In genomic region chr10:70562036-70562710, GRCh38 we compare ENCODE assay signal across 32 cellular contexts. TPM values are rescaled to one million over a fixed set of nuclear protein-coding genes. Genes with fewer than 3 reads are reported as not detected.
DNase-seq lines count a peak whose midpoint lies in the region.
"Had no signal": no experiment of that assay in that cellular context is flagged by ENCODE, and none has a peak within 500 bp of the region (broad histone marks: within the 10 kb centered on the region; RNA-seq: fewer than 3 reads in every experiment).

No MANE protein-coding gene starts in this region.

- H2BK5ac ChIP-seq in neuronal stem cell (ENCODE audit: low read length) = peak overlapping the region; percentile 70

- H3K27ac ChIP-seq in BLaER1 = peak overlapping the region; percentile 79
- H3K27ac ChIP-seq in neuronal stem cell (replicated peaks; ENCODE audit: low read length) = no peak overlapping the region
- no peak overlapping the region for H3K27ac ChIP-seq in Karpas-422 (ENCODE audit: low read length)
- H3K27ac ChIP-seq: breast epithelium, coronary artery, GM23248, PC-9 had no signal

- DNase-seq in MV-4-11 (lab: John Stamatoyannopoulos, UW) = peak; percentile 51
- DNase-seq in neuronal stem cell (ENCODE audit: low spot score) = no peak
- DNase-seq in stimulated activated CD4-positive, alpha-beta T cell treated with anti-CD3 and anti-CD28 coated beads, Interleukin-2, amount 100 ng/mL, for 24 hours = no peak
- no peak for DNase-seq in NCI-H1694 treated with DMSO at 0.1 percent for 48 hours (lab: John Stamatoyannopoulos, UW)
- no peak for DNase-seq in Karpas-422
- no peak for DNase-seq in NCI-H2227 treated with DMSO at 0.1 percent for 48 hours (lab: John Stamatoyannopoulos, UW)
- DNase-seq: activated CD4-positive, alpha-beta T cell treated with anti-CD3 and anti-CD28 coated beads, Interleukin-2, amount 50 U/mL, for 1 hour; activated naive CD4-positive, alpha-beta T cell treated with anti-CD3 and anti-CD28 coated beads for 36 hours; amniotic stem cell; CD4-positive, CD25-positive, alpha-beta regulatory T cell; GM23248; HFFc6; hypothalamus; immature natural killer cell; KG1; left ventricle myocardium superior; naive B cell; NCI-H1436 treated with DMSO at 0.1 percent for 48 hours; NCI-H510A; PC-9; SIG-M5; T1000; upper lobe of left lung had no signal

- H3K79me2 ChIP-seq in Karpas-422 (ENCODE audit: low read length) = no peaks in the 10 kb centered on the region

- peaks cover 72% of the 10 kb centered on the region for H3K4me1 Mint-ChIP-seq in dendritic cell treated with granulocyte-macrophage colony-stimulating factor and Interleukin-4, amounts not matched to agents 40 ng/mL and 50 ng/mL, for 4 days (ENCODE audit: low read depth)

- H3K14ac ChIP-seq in neuronal stem cell (ENCODE audit: low read length) = no peak overlapping the region

- H3K36me3 ChIP-seq in BLaER1 (peaks cover 32% of the 10 kb centered on the region), neuronal stem cell (replicated peaks in 1 of 2; ENCODE audit: control insufficient read depth in 2 of 2, insufficient read depth in 2 of 2, low read length in 2 of 2) (no peaks in the 10 kb centered on the region), Karpas-422 (ENCODE audit: insufficient read depth, low read length) (peaks cover under 1% of the 10 kb centered on the region; the same call in 1 of the 2 replicates)
- H3K36me3 ChIP-seq: breast epithelium had no signal

- no peaks in the 10 kb centered on the region for H3K9me3 Mint-ChIP-seq in dendritic cell treated with granulocyte-macrophage colony-stimulating factor and Interleukin-4, amounts not matched to agents 40 ng/mL and 50 ng/mL, for 4 days
- H3K9me3 Mint-ChIP-seq: activated naive CD4-positive, alpha-beta T cell treated with anti-CD3 and anti-CD28 coated beads for 36 hours; activated T-helper 1 cell treated with anti-CD3 and anti-CD28 coated beads, Interleukin-12 subunit alpha, Interleukin-12 subunit beta, Interleukin-2, Interleukin-4 antibody, amounts not matched to agents 30 ng/mL and 10 ng/mL and 1 ng/mL, durations not matched to agents 14 hours and 24 hours and 36 hours; CD4-positive, CD25-positive, alpha-beta regulatory T cell; HFFc6; immature natural killer cell; mesothelial cell of epicardium; naive B cell had no signal

- no peak overlapping the region for H2AK5ac ChIP-seq in neuronal stem cell (ENCODE audit: low read depth, low read length)

- no peak overlapping the region for H2BK12ac ChIP-seq in neuronal stem cell (ENCODE audit: low read length)

- H3K4me3 Mint-ChIP-seq in dendritic cell treated with granulocyte-macrophage colony-stimulating factor and Interleukin-4, amounts not matched to agents 40 ng/mL and 50 ng/mL, for 4 days = peak overlapping the region; percentile 22
- H3K4me3 Mint-ChIP-seq: activated naive CD4-positive, alpha-beta T cell treated with anti-CD3 and anti-CD28 coated beads for 36 hours; activated T-helper 1 cell treated with anti-CD3 and anti-CD28 coated beads, Interleukin-12 subunit alpha, Interleukin-12 subunit beta, Interleukin-2, Interleukin-4 antibody, amounts not matched to agents 30 ng/mL and 10 ng/mL and 1 ng/mL, durations not matched to agents 14 hours and 24 hours and 36 hours; CD4-positive, CD25-positive, alpha-beta regulatory T cell; HFFc6; mesothelial cell of epicardium; naive B cell had no signal

- peak overlapping the region; percentile 17 for H3K23ac ChIP-seq in neuronal stem cell (ENCODE audit: low read depth, low read length, poor library complexity)

- H3K9me2 ChIP-seq in Karpas-422 (replicated peaks; ENCODE audit: insufficient read depth, low read length) = no peaks in the 10 kb centered on the region

- H4K20me1 ChIP-seq in BLaER1 (peaks cover 47% of the 10 kb centered on the region; the same call in 1 of the 2 replicates), Karpas-422 (ENCODE audit: insufficient read depth, low read depth, low read length) (no peaks in the 10 kb centered on the region)

- H3K9me3 ChIP-seq in BLaER1 (no peaks in the 10 kb centered on the region), neuronal stem cell (replicated peaks in 1 of 2; ENCODE audit: control insufficient read depth in 2 of 2, insufficient read depth in 1 of 2, low read depth in 1 of 2, low read length in 2 of 2) (no peaks in the 10 kb centered on the region), Karpas-422 (ENCODE audit: low read length) (no peaks in the 10 kb centered on the region)
- H3K9me3 ChIP-seq: breast epithelium, esophagus muscularis mucosa, gastroesophageal sphincter, upper lobe of left lung had no signal

- H3K27me3 Mint-ChIP-seq in dendritic cell treated with granulocyte-macrophage colony-stimulating factor and Interleukin-4, amounts not matched to agents 40 ng/mL and 50 ng/mL, for 4 days = peaks cover 40% of the 10 kb centered on the region

- H3K4me1 ChIP-seq in BLaER1 = peaks cover 97% of the 10 kb centered on the region
- peaks cover 0 to 9% of the 10 kb centered on the region in 2 donors for H3K4me1 ChIP-seq in neuronal stem cell (ENCODE audit: control insufficient read depth in 2 of 2, insufficient read depth in 1 of 2, low read depth in 1 of 2, low read length in 2 of 2)
- H3K4me1 ChIP-seq in Karpas-422 (ENCODE audit: low read length) = peaks cover 13% of the 10 kb centered on the region
- H3K4me1 ChIP-seq: breast epithelium had no signal

- peak overlapping the region; percentile 43; the same call in 1 of the 2 replicates for H3K9ac ChIP-seq in BLaER1
- no peak overlapping the region for H3K9ac ChIP-seq in neuronal stem cell (ENCODE audit: low read depth, low read length, poor library complexity)
- H3K9ac ChIP-seq in Karpas-422 (ENCODE audit: low read length) = no peak overlapping the region
- H3K9ac ChIP-seq: GM23248 had no signal

- H3K4ac ChIP-seq in neuronal stem cell (ENCODE audit: low read length) = no peak overlapping the region

- peak overlapping the region; percentile 9 for H3K27ac Mint-ChIP-seq in dendritic cell treated with granulocyte-macrophage colony-stimulating factor and Interleukin-4, amounts not matched to agents 40 ng/mL and 50 ng/mL, for 4 days
- H3K27ac Mint-ChIP-seq: activated naive CD4-positive, alpha-beta T cell treated with anti-CD3 and anti-CD28 coated beads for 36 hours; activated T-helper 1 cell treated with anti-CD3 and anti-CD28 coated beads, Interleukin-12 subunit alpha, Interleukin-12 subunit beta, Interleukin-2, Interleukin-4 antibody, amounts not matched to agents 30 ng/mL and 10 ng/mL and 1 ng/mL, durations not matched to agents 14 hours and 24 hours and 36 hours; HFFc6; mesothelial cell of epicardium had no signal

- H3K27me3 ChIP-seq in BLaER1 (no peaks in the 10 kb centered on the region), neuronal stem cell (ENCODE audit: control insufficient read depth in 3 of 3, insufficient read depth in 3 of 3, low read depth in 1 of 3, low read length in 3 of 3) (no peaks in the 10 kb centered on the region), Karpas-422 (ENCODE audit: low read length) (no peaks in the 10 kb centered on the region)
- H3K27me3 ChIP-seq: breast epithelium, esophagus muscularis mucosa, gastroesophageal sphincter, upper lobe of left lung had no signal

- no peaks in the 10 kb centered on the region for H3K79me1 ChIP-seq in neuronal stem cell (ENCODE audit: low read depth, low read length)

- peak overlapping the region; percentile 57 for H4K91ac ChIP-seq in neuronal stem cell (ENCODE audit: low read depth, low read length, poor library complexity)

- no CpG with 5 or more reads among the region's 12 CpGs for WGBS in neuronal stem cell (ENCODE audit: extremely low coverage in 2 of 2, insufficient read length in 2 of 2, insufficient replicate concordance in 1 of 2), 2 donors

- no peak overlapping the region for H2BK120ac ChIP-seq in neuronal stem cell (ENCODE audit: low read depth, low read length)

- no peak overlapping the region for H3K4me3 ChIP-seq in BLaER1
- H3K4me3 ChIP-seq in neuronal stem cell (ENCODE audit: low read length in 2 of 2) = no peak overlapping the region
- no peak overlapping the region for H3K4me3 ChIP-seq in Karpas-422 (ENCODE audit: low read length)
- H3K4me3 ChIP-seq: breast epithelium, coronary artery, esophagus muscularis mucosa, gastroesophageal sphincter, GM23248, PC-9, skin epidermis, upper lobe of left lung had no signal

- peak overlapping the region; percentile 3 for H4K8ac ChIP-seq in neuronal stem cell (ENCODE audit: low read depth, low read length)

- H3K18ac ChIP-seq in neuronal stem cell (ENCODE audit: low read length) = peak overlapping the region; percentile 72

- H3K36me3 Mint-ChIP-seq in dendritic cell treated with granulocyte-macrophage colony-stimulating factor and Interleukin-4, amounts not matched to agents 40 ng/mL and 50 ng/mL, for 4 days (ENCODE audit: low read depth) = no peaks in the 10 kb centered on the region
- H3K36me3 Mint-ChIP-seq: CD4-positive, CD25-positive, alpha-beta regulatory T cell; immature natural killer cell; mesothelial cell of epicardium; naive B cell had no signal

- intact Hi-C loops in dendritic cell treated with granulocyte-macrophage colony-stimulating factor and Interleukin-4, amounts not matched to agents 40 ng/mL and 50 ng/mL, for 4 days (cut with micrococcal nuclease) = no loop called here

- H3K4me2 ChIP-seq in BLaER1 (peak overlapping the region; percentile 87), neuronal stem cell (ENCODE audit: insufficient read depth, low read length, poor library complexity, severe bottlenecking) (no peak overlapping the region), Karpas-422 (ENCODE audit: low read depth, low read length, poor library complexity, severe bottlenecking) (no peak overlapping the region)
- H3K4me2 ChIP-seq: PC-9 had no signal

- H2AFZ ChIP-seq in neuronal stem cell (ENCODE audit: low read length) (no peak overlapping the region), Karpas-422 (ENCODE audit: low read length) (no peak overlapping the region)
- H2AFZ ChIP-seq: GM23248, PC-9 had no signal

- H2BK15ac ChIP-seq in neuronal stem cell (ENCODE audit: low read length) = no peak overlapping the region

RNA-seq across cellular contexts. Expression of gene PRF1, which starts 40.4 kb away (rescaled TPM):
- polyA plus RNA-seq in neuronal stem cell (2013, experiment 1 of 2) = not detected
- polyA plus RNA-seq in neuronal stem cell (2013, experiment 2 of 2) = not detected
- 0.26 and 1.5 TPM in 2 replicates for total RNA-seq in Karpas-422 (2014; rRNA removed; shearing (Covaris generic); ENCODE audit: low replicate concordance)
- total RNA-seq: GM23248, HFFc6, PC-9 had no signal
- polyA plus RNA-seq: GM23248 had no signal
